9 cellular contexts compared by ENCODE assay signal in genomic region chr15:90165659-90166489, GRCh38. TPM values are rescaled to one million over a fixed set of nuclear protein-coding genes. Genes with fewer than 3 reads are reported as not detected.
DNase-seq lines count a peak whose midpoint lies in the region; ATAC-seq and TF ChIP-seq lines count a peak whose summit lies in the region.
"Had no signal": no experiment of that assay in that cellular context is flagged by ENCODE, and none has a peak within 500 bp of the region (broad histone marks: within the 10 kb centered on the region; RNA-seq: fewer than 3 reads in every experiment).

No MANE protein-coding gene starts in this region.

- no peak overlapping the region for H3K4me3 ChIP-seq in skeletal muscle tissue (ENCODE audit: low read length in 3 of 3)

- H3K36me3 Mint-ChIP-seq in activated CD4-positive, alpha-beta memory T cell treated with anti-CD3 and anti-CD28 coated beads, Interleukin-2, amount 10 ng/mL, durations not matched to agents 7 days and 5 days (ENCODE audit: low read depth), result no peaks in the 10 kb centered on the region

- no peaks in the 10 kb centered on the region for H3K27me3 ChIP-seq in skeletal muscle tissue (ENCODE audit: control insufficient read depth in 3 of 3, insufficient read depth in 3 of 3, low read length in 3 of 3)

- POLR2A ChIA-PET in activated CD4-positive, alpha-beta memory T cell treated with anti-CD3 and anti-CD28 coated beads, Interleukin-2, amount 10 ng/mL, durations not matched to agents 7 days and 5 days (lab: Charles Lee), result interaction anchor here (1.1 kb wide), 1 partner anchor 37 kb away, joined by 3 read pairs; no protein-coding TSS in a partner anchor

- intact Hi-C loops in left cardiac atrium (cut with DNase I), result no loop called here

- no peaks in the 10 kb centered on the region for H3K9me3 ChIP-seq in skeletal muscle tissue (ENCODE audit: control insufficient read depth in 3 of 3, low read length in 3 of 3)

- H3K36me3 ChIP-seq in skeletal muscle tissue (ENCODE audit: control insufficient read depth in 3 of 3, insufficient read depth in 3 of 3, low read length in 3 of 3), result no peaks in the 10 kb centered on the region

- H3K27ac ChIP-seq in skeletal muscle tissue (ENCODE audit: low read depth, low read length), result peak overlapping the region; percentile 75
- H3K27ac ChIP-seq: HL-60 had no signal

- H3K27me3 Mint-ChIP-seq in activated CD4-positive, alpha-beta memory T cell treated with anti-CD3 and anti-CD28 coated beads, Interleukin-2, amount 10 ng/mL, durations not matched to agents 7 days and 5 days, result no peaks in the 10 kb centered on the region

- peak overlapping the region; percentile 29 for H3K27ac Mint-ChIP-seq in activated CD4-positive, alpha-beta memory T cell treated with anti-CD3 and anti-CD28 coated beads, Interleukin-2, amount 10 ng/mL, durations not matched to agents 7 days and 5 days

- peak; percentile 55 for ATAC-seq in GM18873 (IDR thresholded peaks at IDR 0.05; ENCODE audit: low FRiP score, unreplicated experiment)
- peak; percentile 72 to 97 for ATAC-seq in left cardiac atrium
- no peak for ATAC-seq in HG02759 (IDR thresholded peaks at IDR 0.05; ENCODE audit: unreplicated experiment)

- DNase-seq in AG09319 (ENCODE audit: extremely low read depth, low read depth) (peak; percentile 83), NCI-H128 (lab: John Stamatoyannopoulos, UW; ENCODE audit: unreplicated experiment) (peak; percentile 38), left cardiac atrium (peak; percentile 74)
- peak; percentile 38 for DNase-seq in activated CD4-positive, alpha-beta memory T cell treated with anti-CD3 and anti-CD28 coated beads, Interleukin-2, amount 10 ng/mL, durations not matched to agents 7 days and 5 days
- no peak for DNase-seq in effector CD8-positive, alpha-beta T cell (lab: John Stamatoyannopoulos, UW)

- H3K9me3 Mint-ChIP-seq in activated CD4-positive, alpha-beta memory T cell treated with anti-CD3 and anti-CD28 coated beads, Interleukin-2, amount 10 ng/mL, durations not matched to agents 7 days and 5 days, result no peaks in the 10 kb centered on the region

- H3K4me3 Mint-ChIP-seq in activated CD4-positive, alpha-beta memory T cell treated with anti-CD3 and anti-CD28 coated beads, Interleukin-2, amount 10 ng/mL, durations not matched to agents 7 days and 5 days, result no peak overlapping the region

- CTCF ChIA-PET in activated CD4-positive, alpha-beta memory T cell treated with anti-CD3 and anti-CD28 coated beads, Interleukin-2, amount 10 ng/mL, durations not matched to agents 7 days and 5 days (lab: Charles Lee), result interaction anchor here (1.0 to 1.3 kb wide), 2 partner anchors 23 to 51 kb away, joined by 3 to 4 read pairs; no protein-coding TSS in a partner anchor

- peaks cover 27% of the 10 kb centered on the region for H3K4me1 Mint-ChIP-seq in activated CD4-positive, alpha-beta memory T cell treated with anti-CD3 and anti-CD28 coated beads, Interleukin-2, amount 10 ng/mL, durations not matched to agents 7 days and 5 days

- no peak overlapping the region for H3K9ac ChIP-seq in skeletal muscle tissue (ENCODE audit: low read depth in 1 of 3, low read length in 3 of 3)

- peaks cover 0 to 9% (median 4%) of the 10 kb centered on the region in 3 donors for H3K4me1 ChIP-seq in skeletal muscle tissue (ENCODE audit: control insufficient read depth in 3 of 3, insufficient read depth in 3 of 3, low read length in 3 of 3)

- TF ChIP-seq CTCF in AG09319 (IDR thresholded peaks at IDR 0.05; ENCODE audit: low read depth, low read length), result no peak

RNA-seq across cellular contexts. Expression of gene SEMA4B, which starts 35.3 kb away (rescaled TPM):
- total RNA-seq in activated CD4-positive, alpha-beta memory T cell treated with anti-CD3 and anti-CD28 coated beads, Interleukin-2, amount 10 ng/mL, durations not matched to agents 7 days and 5 days, result 10 to 100 TPM; 29.7 to 29.9 TPM
- total RNA-seq in left cardiac atrium (10 to 100 TPM; 26.2 to 41.2 TPM), skeletal muscle tissue (7.8 TPM)
